ENCODE assay signal across 9 cellular contexts in the genomic region with DNA sequence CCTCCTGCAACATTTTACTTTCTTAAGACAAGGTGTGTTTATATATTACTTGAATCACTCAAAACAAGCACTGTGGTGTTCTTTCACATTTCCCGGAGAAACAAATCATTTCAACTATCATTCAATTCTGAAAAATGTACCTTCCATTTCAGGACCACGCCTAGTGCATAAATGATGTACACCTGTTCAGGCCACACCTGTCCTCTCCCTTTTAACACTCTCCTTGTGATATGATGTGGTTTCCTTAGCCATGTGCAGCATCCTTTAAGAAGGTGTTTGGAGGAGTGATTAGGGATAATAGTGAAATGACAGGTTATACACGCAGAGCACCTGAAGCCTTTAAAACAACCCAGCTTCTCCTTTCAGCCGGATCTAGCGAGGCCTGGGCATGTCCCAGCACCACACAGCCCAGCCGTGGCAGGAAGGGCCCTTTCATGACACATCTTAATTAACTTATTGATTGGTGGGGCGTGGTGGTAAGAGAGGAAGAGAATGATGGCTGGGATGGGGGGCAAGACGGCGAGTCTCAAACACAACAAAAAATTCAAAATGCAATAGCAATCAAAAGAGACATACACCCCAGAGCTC. TPM values are rescaled to one million over a fixed set of nuclear protein-coding genes. Genes with fewer than 3 reads are reported as not detected.
DNase-seq lines count a peak whose midpoint lies in the region; ATAC-seq, FAIRE-seq and TF ChIP-seq lines count a peak whose summit lies in the region.
"Had no signal": no experiment of that assay in that cellular context is flagged by ENCODE, and none has a peak within 500 bp of the region (broad histone marks: within the 10 kb centered on the region; RNA-seq: fewer than 3 reads in every experiment).

No MANE protein-coding gene starts in this region.

- H3K4me1 ChIP-seq in astrocyte (ENCODE audit: insufficient read depth, low read length), result peaks cover 50% of the 10 kb centered on the region
- H3K4me1 ChIP-seq in HepG2 (ENCODE audit: insufficient read depth, low read length), result peaks cover 50% of the 10 kb centered on the region
- peaks cover 33 to 46% of the 10 kb centered on the region in 2 donors for H3K4me1 ChIP-seq in thyroid gland

- BruUV-seq in HepG2 (replicated peaks; lab: Mats Ljungman, UMichigan), result TSS peak; percentile 74

- peaks cover 56% of the 10 kb centered on the region for H3K27me3 Mint-ChIP-seq in activated CD4-positive, alpha-beta T cell treated with anti-CD3 and anti-CD28 coated beads, Interleukin-2, amount 10 ng/mL, durations not matched to agents 7 days and 5 days
- no peaks in the 10 kb centered on the region for H3K27me3 Mint-ChIP-seq in astrocyte (ENCODE audit: low read depth, unreplicated experiment)

- DNase-seq in activated CD4-positive, alpha-beta T cell treated with anti-CD3 and anti-CD28 coated beads, Interleukin-2, amount 10 ng/mL, durations not matched to agents 7 days and 5 days, result no peak
- no peak for DNase-seq in activated CD4-positive, alpha-beta T cell treated with anti-CD3 and anti-CD28 coated beads, Interleukin-2, amount 50 U/mL, for 4 hours
- DNase-seq in astrocyte (ENCODE audit: low read depth) (no peak), HepG2 (ENCODE audit: low spot score) (no peak), thyroid gland (no peak), NCI-H446 (lab: John Stamatoyannopoulos, UW) (no peak), UCSD-AML1 (lab: John Stamatoyannopoulos, UW; ENCODE audit: unreplicated experiment) (no peak)
- DNase-seq in effector CD4-positive, alpha-beta T cell, result no peak

- intact Hi-C loops in HepG2 (cut with micrococcal nuclease; ENCODE audit: unreplicated experiment), result loop anchor here (5.0 kb wide), 2 partner anchors 61 to 79 kb away; no protein-coding TSS in a partner anchor
- intact Hi-C loops in thyroid gland (cut with DNase I), result loop anchor here (10.0 kb wide), 1 partner anchor 64 kb away; no protein-coding TSS in a partner anchor

- peak overlapping the region; percentile 96 for H3K4me2 ChIP-seq in astrocyte (ENCODE audit: low read length)
- peak overlapping the region; percentile 80 for H3K4me2 ChIP-seq in HepG2 (ENCODE audit: low read depth, low read length)

- POLR2A ChIA-PET in activated CD4-positive, alpha-beta T cell treated with anti-CD3 and anti-CD28 coated beads, Interleukin-2, amount 10 ng/mL, durations not matched to agents 7 days and 5 days (lab: Charles Lee), result no interaction called here
- POLR2A ChIA-PET in HepG2 (lab: Yijun Ruan, JAX), result interaction anchor here (1.0 to 1.8 kb wide), 8 partner anchors 7 to 104 kb away, joined by 3 to 9 read pairs (median 5); no protein-coding TSS in a partner anchor

- no peaks in the 10 kb centered on the region for H3K36me3 ChIP-seq in astrocyte (ENCODE audit: insufficient read depth, low read length)
- no peaks in the 10 kb centered on the region for H3K36me3 ChIP-seq in HepG2 (replicated peaks in 1 of 2; ENCODE audit: control insufficient read depth in 1 of 2, insufficient read depth in 2 of 2, low read length in 2 of 2)
- no peaks in the 10 kb centered on the region for H3K36me3 ChIP-seq in thyroid gland

- TF ChIP-seq POLR2A in HepG2 (IDR thresholded peaks at IDR 0.05; ENCODE audit: insufficient read depth in 1 of 2, low read depth in 2 of 2, low read length in 2 of 2) (no peak), thyroid gland (IDR thresholded peaks at IDR 0.05) (no peak)

- H3K27me3 ChIP-seq in astrocyte (ENCODE audit: insufficient read depth, low read length) (peaks cover 7% of the 10 kb centered on the region), HepG2 (ENCODE audit: control insufficient read depth in 1 of 2, insufficient read depth in 2 of 2, low read length in 2 of 2) (peaks cover 0 to 15% of the 10 kb centered on the region in 2 experiments; a peak in 2 of 5 replicates), thyroid gland (no peaks in the 10 kb centered on the region)

- no peak overlapping the region for H3K27ac Mint-ChIP-seq in activated CD4-positive, alpha-beta T cell treated with anti-CD3 and anti-CD28 coated beads, Interleukin-2, amount 10 ng/mL, durations not matched to agents 7 days and 5 days
- H3K27ac Mint-ChIP-seq in astrocyte (ENCODE audit: unreplicated experiment), result peak overlapping the region; percentile 98

- H4K20me1 ChIP-seq in astrocyte (ENCODE audit: insufficient read depth, low read length), result no peaks in the 10 kb centered on the region
- H4K20me1 ChIP-seq in HepG2 (ENCODE audit: insufficient read depth, low read length), result no peaks in the 10 kb centered on the region

- peak overlapping the region; percentile 67 for H3K4me3 Mint-ChIP-seq in activated CD4-positive, alpha-beta T cell treated with anti-CD3 and anti-CD28 coated beads, Interleukin-2, amount 10 ng/mL, durations not matched to agents 7 days and 5 days
- H3K4me3 Mint-ChIP-seq in astrocyte (ENCODE audit: unreplicated experiment), result peak overlapping the region; percentile 97

- TF ChIP-seq RAD21 in HepG2 (CRISPR knock-in tag; IDR thresholded peaks at IDR 0.05), result no peak

- in situ Hi-C loops in HepG2 (cut with HindIII; ENCODE audit: extremely low pct_ligation_motif_present, low pct_unique_long_range_greater_than_20kb), result loop anchor here (5.0 kb wide), 1 partner anchor 51 kb away; no protein-coding TSS in a partner anchor

- H3K79me2 ChIP-seq in astrocyte (ENCODE audit: insufficient read depth, low read length) (no peaks in the 10 kb centered on the region), HepG2 (ENCODE audit: insufficient read depth, low read length) (no peaks in the 10 kb centered on the region)

- TF ChIP-seq EP300 in HepG2 (IDR thresholded peaks at IDR 0.05; ENCODE audit: low read depth in 2 of 2, low read length in 2 of 2) (no peak), HepG2 (CRISPR knock-in tag; IDR thresholded peaks at IDR 0.05; ENCODE audit: borderline replicate concordance) (no peak)

- 43% methylated on average over 9 of the region's 9 CpGs for WGBS in HepG2 (ENCODE audit: low lambda C conversion rate)
- 75 to 85% methylated on average over 9 of the region's 9 CpGs for WGBS in thyroid gland, 2 donors

- ATAC-seq in HepG2, result no peak
- ATAC-seq: K562 had no signal

- no peaks in the 10 kb centered on the region for H3K9me3 ChIP-seq in astrocyte (ENCODE audit: insufficient read depth, low read depth, low read length)
- no peaks in the 10 kb centered on the region for H3K9me3 ChIP-seq in HepG2 (ENCODE audit: low read length)
- H3K9me3 ChIP-seq in thyroid gland, result no peaks in the 10 kb centered on the region

- peak overlapping the region; percentile 81 for H3K4me3 ChIP-seq in astrocyte (ENCODE audit: insufficient read depth, low read depth, low read length)
- H3K4me3 ChIP-seq in HepG2 (replicated peaks in 1 of 3; ENCODE audit: insufficient read depth in 1 of 3, low read depth in 2 of 3, low read length in 3 of 3), result peak overlapping the region; percentile 62 to 71 (median 64)
- peak overlapping the region in 2 of 3 donors; percentile 15 to 32 for H3K4me3 ChIP-seq in thyroid gland (replicated peaks in 1 of 3)
- H3K4me3 ChIP-seq: K562 had no signal

- peak overlapping the region; percentile 83 for H3K9ac ChIP-seq in astrocyte (ENCODE audit: low read length)
- peak overlapping the region; percentile 62 for H3K9ac ChIP-seq in HepG2 (ENCODE audit: insufficient read depth, low read depth, low read length)

- FAIRE-seq in astrocyte (lab: Jason Lieb, UNC) (no peak), HepG2 (lab: Jason Lieb, UNC) (no peak)
- FAIRE-seq: K562 had no signal

- CTCF ChIA-PET in activated CD4-positive, alpha-beta T cell treated with anti-CD3 and anti-CD28 coated beads, Interleukin-2, amount 10 ng/mL, durations not matched to agents 7 days and 5 days (lab: Charles Lee), result interaction anchor here (1.3 kb wide), 1 partner anchor 14 kb away, joined by 3 read pairs; no protein-coding TSS in a partner anchor
- CTCF ChIA-PET in HepG2 (lab: Yijun Ruan, JAX; ENCODE audit: low intra/inter-chr PET ratio, low total read pairs), result no interaction called here

- no peaks in the 10 kb centered on the region for H3K36me3 Mint-ChIP-seq in activated CD4-positive, alpha-beta T cell treated with anti-CD3 and anti-CD28 coated beads, Interleukin-2, amount 10 ng/mL, durations not matched to agents 7 days and 5 days (ENCODE audit: low read depth)
- H3K36me3 Mint-ChIP-seq in astrocyte (ENCODE audit: low read depth, unreplicated experiment), result peaks cover 12% of the 10 kb centered on the region

- H3K27ac ChIP-seq in astrocyte (ENCODE audit: low read depth, low read length) (no peak overlapping the region), HepG2 (ENCODE audit: extremely low read length, insufficient read depth, low read length) (no peak overlapping the region), thyroid gland (peak overlapping the region in 1 of 3 donors; percentile 92)

- H3K9me3 Mint-ChIP-seq in activated CD4-positive, alpha-beta T cell treated with anti-CD3 and anti-CD28 coated beads, Interleukin-2, amount 10 ng/mL, durations not matched to agents 7 days and 5 days, result peaks cover 2% of the 10 kb centered on the region
- no peaks in the 10 kb centered on the region for H3K9me3 Mint-ChIP-seq in astrocyte (ENCODE audit: unreplicated experiment)

- TF ChIP-seq CTCF in astrocyte (IDR thresholded peaks at IDR 0.05; ENCODE audit: insufficient read depth, low read depth, low read length) (no peak), HepG2 (CRISPR knock-in tag; IDR thresholded peaks at IDR 0.05) (no peak), thyroid gland (IDR thresholded peaks at IDR 0.05) (no peak)

- H2AFZ ChIP-seq in astrocyte (ENCODE audit: low read depth, low read length) (peak overlapping the region; percentile 78), HepG2 (ENCODE audit: low read length) (no peak overlapping the region)

- peaks cover 15% of the 10 kb centered on the region for H3K4me1 Mint-ChIP-seq in activated CD4-positive, alpha-beta T cell treated with anti-CD3 and anti-CD28 coated beads, Interleukin-2, amount 10 ng/mL, durations not matched to agents 7 days and 5 days
- H3K4me1 Mint-ChIP-seq in astrocyte (ENCODE audit: low read depth, unreplicated experiment), result peaks cover 72% of the 10 kb centered on the region

RNA-seq across cellular contexts. Expression of a gene that starts 26.9 kb away (rescaled TPM):
- 100 to 1,000 TPM; 141 to 161 TPM for total RNA-seq in activated CD4-positive, alpha-beta T cell treated with anti-CD3 and anti-CD28 coated beads, Interleukin-2, amount 10 ng/mL, durations not matched to agents 7 days and 5 days
- total RNA-seq in astrocyte (70.0 and 70.1 TPM in 2 replicates), HepG2 (2016; rRNA removed; fragmentation: Illumina TruSeq; extraction: Trizol) (59.4 and 98.7 TPM in 2 replicates), thyroid gland (100 to 1,000 TPM; 225 to 404 (median 382) TPM)
- 9.8 and 11.3 TPM in 2 replicates for total RNA-seq in HepG2 (2016; cell fraction: cytosol; rRNA removed; fragmentation: Illumina TruSeq; extraction: Trizol; ENCODE audit: low read depth)
- total RNA-seq in HepG2 (2016; cell fraction: insoluble cytoplasmic fraction; rRNA removed; fragmentation: Illumina TruSeq; extraction: Trizol), result 58.9 and 89.3 TPM in 2 replicates
- 46.0 and 48.9 TPM in 2 replicates for total RNA-seq in HepG2 (2016; cell fraction: membrane; rRNA removed; fragmentation: Illumina TruSeq; extraction: Trizol)
- total RNA-seq in HepG2 (2016; cell fraction: nucleus; rRNA removed; fragmentation: Illumina TruSeq; extraction: Trizol), result 51.3 and 54.7 TPM in 2 replicates
- 68.6 and 92.7 TPM in 2 replicates for polyA plus RNA-seq in HepG2 (2011; rRNA removed)
- polyA plus RNA-seq in HepG2 (2011; cell fraction: cytosol; rRNA removed), result 71.2 and 78.6 TPM in 2 replicates
- polyA plus RNA-seq in HepG2 (2011; cell fraction: nucleus; rRNA removed), result 66.0 and 78.5 TPM in 2 replicates
- polyA plus RNA-seq in HepG2 (2012), result 35.3 and 56.8 TPM in 2 replicates
- polyA plus RNA-seq in HepG2 (2016; cell fraction: cytosol; fragmentation: Illumina TruSeq; extraction: Trizol; ENCODE audit: low read depth), result 4.3 and 5.3 TPM in 2 replicates
- polyA plus RNA-seq in HepG2 (2016; cell fraction: insoluble cytoplasmic fraction; fragmentation: Illumina TruSeq; extraction: Trizol; ENCODE audit: low read depth), result 63.3 and 64.1 TPM in 2 replicates
- 17.7 and 19.0 TPM in 2 replicates for polyA plus RNA-seq in HepG2 (2016; cell fraction: membrane; fragmentation: Illumina TruSeq; extraction: Trizol; ENCODE audit: low read depth)
- 43.5 and 44.5 TPM in 2 replicates for polyA plus RNA-seq in HepG2 (2016; cell fraction: nucleus; fragmentation: Illumina TruSeq; extraction: Trizol; ENCODE audit: insufficient read depth, low read depth)
- polyA minus RNA-seq in HepG2 (2011; rRNA and poly(A)+ RNA removed; ENCODE audit: low replicate concordance), result 156 and 220 TPM in 2 replicates
- 57.6 and 88.5 TPM in 2 replicates for polyA minus RNA-seq in HepG2 (2011; cell fraction: cytosol; rRNA and poly(A)+ RNA removed)
- 98.6 and 111 TPM in 2 replicates for polyA minus RNA-seq in HepG2 (2011; cell fraction: nucleus; rRNA and poly(A)+ RNA removed)

Comparison
In these comparisons a context has a peak if more than half of its experiments do, and no peak if none do; other contexts are left out.
1. H3K4me3 ChIP-seq: peak in every context shown above with its lines; median percentile 81 in astrocyte; 64 in HepG2; 24 in thyroid gland.